In genomic region chr2:235264121-235264493, GRCh38 we compare ENCODE assay signal across 9 cellular contexts.
DNase-seq lines count a peak whose midpoint lies in the region; ATAC-seq, FAIRE-seq and TF ChIP-seq lines count a peak whose summit lies in the region.
"Had no signal": no experiment of that assay in that cellular context is flagged by ENCODE, and none has a peak within 500 bp of the region (broad histone marks: within the 10 kb centered on the region; RNA-seq: fewer than 3 reads in every experiment).

No MANE protein-coding gene starts in this region.

- no peak for TF ChIP-seq POLR2A in endothelial cell of umbilical vein (IDR thresholded peaks at IDR 0.05; ENCODE audit: low read depth, low read length)

- no peaks in the 10 kb centered on the region for H3K9me3 ChIP-seq in GM23248 (ENCODE audit: low read depth)
- H3K9me3 ChIP-seq in SJSA1 (replicated peaks): 0 out of 2 replicates have a peak, but pooled peaks cover 6% of the 10 kb centered on the region
- H3K9me3 ChIP-seq in endothelial cell of umbilical vein (replicated peaks; ENCODE audit: control insufficient read depth, insufficient read depth, low read length): no peaks in the 10 kb centered on the region
- H3K9me3 ChIP-seq in skeletal muscle tissue (ENCODE audit: control insufficient read depth in 3 of 3, low read length in 3 of 3): no peaks in the 10 kb centered on the region
- H3K9me3 ChIP-seq in psoas muscle: no peaks in the 10 kb centered on the region
- no peaks in the 10 kb centered on the region for H3K9me3 ChIP-seq in tibial artery

- 87 to 97% methylated on average over 1 of the region's 1 CpG for WGBS in GM23248 (ENCODE audit: low coverage in 1 of 2, low lambda C conversion rate in 2 of 2, missing lambda C conversion rate in 2 of 2), 2 experiments
- 81 to 90% (median 84%) methylated on average over 1 of the region's 1 CpG for WGBS in psoas muscle, 3 donors

- intact Hi-C loops in endothelial cell of umbilical vein (cut with micrococcal nuclease) (no loop called here), psoas muscle (cut with DNase I) (no loop called here), tibial artery (cut with DNase I; ENCODE audit: low total_unique reads) (no loop called here)

- H3K36me3 ChIP-seq in GM23248 (ENCODE audit: low read depth) (no peaks in the 10 kb centered on the region), SJSA1 (no peaks in the 10 kb centered on the region), endothelial cell of umbilical vein (ENCODE audit: control insufficient read depth in 2 of 2, extremely low read depth in 1 of 2, insufficient read depth in 2 of 2, low read length in 2 of 2) (no peaks in the 10 kb centered on the region), skeletal muscle tissue (ENCODE audit: control insufficient read depth in 3 of 3, insufficient read depth in 3 of 3, low read length in 3 of 3) (no peaks in the 10 kb centered on the region), psoas muscle (ENCODE audit: insufficient read depth in 1 of 2, low read depth in 1 of 2) (no peaks in the 10 kb centered on the region), tibial artery (no peaks in the 10 kb centered on the region)

- H3K9me2 ChIP-seq in GM23248 (ENCODE audit: insufficient read depth): no peaks in the 10 kb centered on the region

- TF ChIP-seq CTCF in endothelial cell of umbilical vein (IDR thresholded peaks at IDR 0.05; ENCODE audit: extremely low read depth in 1 of 2, insufficient read depth in 1 of 2, low read depth in 1 of 2, low read length in 2 of 2) (no peak), psoas muscle (IDR thresholded peaks at IDR 0.05) (no peak), tibial artery (IDR thresholded peaks at IDR 0.05) (no peak)

- ATAC-seq in psoas muscle: no peak

- H3K4me3 ChIP-seq in GM23248 (peak overlapping the region; percentile 61), SJSA1 (peak overlapping the region; percentile 10), endothelial cell of umbilical vein (replicated peaks in 1 of 3; ENCODE audit: insufficient read depth in 1 of 3, low read depth in 1 of 3, low read length in 3 of 3) (no peak overlapping the region), skeletal muscle tissue (ENCODE audit: low read length in 3 of 3) (peak overlapping the region in 1 of 3 donors; percentile 17), psoas muscle (no peak overlapping the region), tibial artery (no peak overlapping the region)

- FAIRE-seq in endothelial cell of umbilical vein (lab: Jason Lieb, UNC): no peak

- in situ Hi-C loops in GM23248 (cut with MboI): no loop called here

- H3K27ac ChIP-seq in GM23248: peak overlapping the region; percentile 83
- H3K27ac ChIP-seq in SJSA1: peak overlapping the region; percentile 82
- H3K27ac ChIP-seq in endothelial cell of umbilical vein (ENCODE audit: insufficient read depth, low read depth, low read length): peak overlapping the region; percentile 40
- peak overlapping the region; percentile 54 for H3K27ac ChIP-seq in skeletal muscle tissue (ENCODE audit: low read depth, low read length)
- no peak overlapping the region for H3K27ac ChIP-seq in psoas muscle
- H3K27ac ChIP-seq in tibial artery: no peak overlapping the region

- H4K20me1 ChIP-seq in GM23248 (ENCODE audit: insufficient read depth) (no peaks in the 10 kb centered on the region), endothelial cell of umbilical vein (replicated peaks; ENCODE audit: control insufficient read depth, extremely low read depth, insufficient read depth, low read length) (no peaks in the 10 kb centered on the region)

- H3K9ac ChIP-seq in GM23248 (peak overlapping the region; percentile 72), endothelial cell of umbilical vein (replicated peaks; ENCODE audit: extremely low read depth, insufficient read depth, low read length) (peak overlapping the region; percentile 59), skeletal muscle tissue (ENCODE audit: low read depth in 1 of 3, low read length in 3 of 3) (no peak overlapping the region)

- CTCF ChIA-PET in endothelial cell of umbilical vein (lab: Charles Lee): interaction anchor here (1.0 kb wide), 1 partner anchor 147 kb away, joined by 5 read pairs; no protein-coding TSS in a partner anchor

- POLR2A ChIA-PET in endothelial cell of umbilical vein (lab: Charles Lee): no interaction called here

- dilution Hi-C loops in endothelial cell of umbilical vein (cut with MboI; ENCODE audit: extremely low pct_ligation_motif_present, low sequenced_read_pairs): no loop called here

- no peaks in the 10 kb centered on the region for H3K9me1 ChIP-seq in endothelial cell of umbilical vein (replicated peaks; ENCODE audit: control insufficient read depth, extremely low read depth, insufficient read depth, low read length)

- H3K4me1 ChIP-seq in GM23248 (ENCODE audit: insufficient read depth) (peaks cover 35% of the 10 kb centered on the region), SJSA1 (replicated peaks) (peaks cover 44% of the 10 kb centered on the region), endothelial cell of umbilical vein (ENCODE audit: control insufficient read depth, extremely low read depth, insufficient read depth, low read length) (peaks cover 28% of the 10 kb centered on the region), skeletal muscle tissue (ENCODE audit: control insufficient read depth in 3 of 3, insufficient read depth in 3 of 3, low read length in 3 of 3) (peaks cover 0 to 9% (median 2%) of the 10 kb centered on the region in 3 donors), psoas muscle (no peaks in the 10 kb centered on the region), tibial artery (peaks cover 0 to 4% (median 2%) of the 10 kb centered on the region in 4 donors)

- H3K4me2 ChIP-seq in GM23248 (ENCODE audit: unreplicated experiment) (peak overlapping the region; percentile 61), endothelial cell of umbilical vein (ENCODE audit: insufficient read depth, low read length) (peak overlapping the region; percentile 63)

- no TSS peak for BruUV-seq in endothelial cell of umbilical vein (replicated peaks; lab: Mats Ljungman, UMichigan)

- no peaks in the 10 kb centered on the region for H3K27me3 ChIP-seq in GM23248 (replicated peaks; ENCODE audit: insufficient read depth)
- no peaks in the 10 kb centered on the region for H3K27me3 ChIP-seq in SJSA1 (replicated peaks)
- H3K27me3 ChIP-seq in endothelial cell of umbilical vein (ENCODE audit: control insufficient read depth in 2 of 2, insufficient read depth in 2 of 2, low read length in 2 of 2): no peaks in the 10 kb centered on the region
- peaks cover 6 to 9% (median 7%) of the 10 kb centered on the region in 3 donors for H3K27me3 ChIP-seq in skeletal muscle tissue (ENCODE audit: control insufficient read depth in 3 of 3, insufficient read depth in 3 of 3, low read length in 3 of 3)
- peaks cover 0 to 12% (median 6%) of the 10 kb centered on the region in 3 donors for H3K27me3 ChIP-seq in psoas muscle (ENCODE audit: insufficient read depth in 3 of 3, low read length in 2 of 3)
- peaks cover 0 to 8% of the 10 kb centered on the region in 2 donors for H3K27me3 ChIP-seq in tibial artery

- H2AFZ ChIP-seq in GM23248: peak overlapping the region; percentile 86
- H2AFZ ChIP-seq in endothelial cell of umbilical vein (ENCODE audit: low read depth, low read length): peak overlapping the region; percentile 69

- H3K79me2 ChIP-seq in GM23248 (ENCODE audit: insufficient read depth) (no peaks in the 10 kb centered on the region), endothelial cell of umbilical vein (ENCODE audit: control insufficient read depth, insufficient read depth, low read length) (no peaks in the 10 kb centered on the region)

- no peak for DNase-seq in GM23248
- no peak for DNase-seq in SJSA1 (ENCODE audit: low read depth in 1 of 2, low spot score in 2 of 2)
- no peak for DNase-seq in endothelial cell of umbilical vein (ENCODE audit: low read depth, low spot score)
- DNase-seq in psoas muscle: no peak
- DNase-seq in MV-4-11 (lab: John Stamatoyannopoulos, UW): no peak
- no peak for DNase-seq in tibial artery
- no peak for DNase-seq in SHP77 treated with DMSO at 0.1 percent for 48 hours (lab: John Stamatoyannopoulos, UW)
- DNase-seq: Kasumi-1 had no signal

- peaks cover 13% of the 10 kb centered on the region; the same call in 1 of the 2 replicates for H3F3A ChIP-seq in GM23248 (ENCODE audit: insufficient read depth)

TF ChIP-seq in endothelial cell of umbilical vein, 7 proteins besides CTCF, POLR2A, EP300 and RAD21:
- TF ChIP-seq JUN (IDR thresholded peaks at IDR 0.05; ENCODE audit: borderline replicate concordance, insufficient read depth, insufficient read length, low read depth) (no peak), POLR2AphosphoS5 (IDR thresholded peaks at IDR 0.05; ENCODE audit: insufficient read depth, low read depth, low read length) (no peak), EZH2 (IDR thresholded peaks at IDR 0.05; ENCODE audit: borderline replicate concordance, low read depth, low read length, severe bottlenecking) (no peak), GATA2 (IDR thresholded peaks at IDR 0.05; ENCODE audit: insufficient read depth, insufficient read length, low read depth, low read length) (no peak)

Comparison
In these comparisons a context has a peak if more than half of its experiments do, and no peak if none do; other contexts are left out.
1. H3K27ac ChIP-seq: peak in GM23248 (single experiment), SJSA1 (single experiment), endothelial cell of umbilical vein (single experiment) and skeletal muscle tissue (single experiment); none in psoas muscle (single experiment) and tibial artery (0 of 2).
2. H3K4me3 ChIP-seq: peak in GM23248 (single experiment) and SJSA1 (single experiment); none in endothelial cell of umbilical vein (0 of 3), psoas muscle (single experiment) and tibial artery (0 of 2).
3. H3K9ac ChIP-seq: peak in GM23248 (single experiment) and endothelial cell of umbilical vein (single experiment); none in skeletal muscle tissue (0 of 3).